In genomic region chr3:187264946-187265345, GRCh38 we compare ENCODE assay signal across 16 cellular contexts. TPM values are rescaled to one million over a fixed set of nuclear protein-coding genes. Genes with fewer than 3 reads are reported as not detected.
DNase-seq lines count a peak whose midpoint lies in the region; ATAC-seq and TF ChIP-seq lines count a peak whose summit lies in the region.
"Had no signal": no experiment of that assay in that cellular context is flagged by ENCODE, and none has a peak within 500 bp of the region (broad histone marks: within the 10 kb centered on the region; RNA-seq: fewer than 3 reads in every experiment).

No MANE protein-coding gene starts in this region.

- no peak for ATAC-seq in right cardiac atrium
- no peak for ATAC-seq in HG02870 (IDR thresholded peaks at IDR 0.05; ENCODE audit: unreplicated experiment)
- ATAC-seq in HG02981 (IDR thresholded peaks at IDR 0.05; ENCODE audit: unreplicated experiment) = no peak

- H3K9me3 ChIP-seq in right cardiac atrium (ENCODE audit: control insufficient read depth, low read length) (peaks cover 2% of the 10 kb centered on the region), right atrium auricular region (peaks cover 8 to 22% of the 10 kb centered on the region in 2 donors)

- H3K27ac ChIP-seq in right cardiac atrium (ENCODE audit: low read length) (peak overlapping the region; percentile 80), right atrium auricular region (peak overlapping the region in 1 of 2 donors; percentile 74)

- H3K4me1 ChIP-seq in right cardiac atrium (ENCODE audit: control insufficient read depth, insufficient read depth, low read length) (peaks cover 2% of the 10 kb centered on the region), right atrium auricular region (peaks cover 0 to 30% of the 10 kb centered on the region in 2 donors)

- H3K27me3 Mint-ChIP-seq in nephron (ENCODE audit: low read depth) = no peaks in the 10 kb centered on the region

- TF ChIP-seq CTCF in right atrium auricular region (IDR thresholded peaks at IDR 0.05) (no peak), nephron (IDR thresholded peaks at IDR 0.05; ENCODE audit: unreplicated experiment in 3 of 3) (no peak)

- intact Hi-C loops in right cardiac atrium (cut with DNase I) = no loop called here

- peaks cover 13% of the 10 kb centered on the region for H3K36me3 Mint-ChIP-seq in nephron (ENCODE audit: low read depth)

- H3K27me3 ChIP-seq in right cardiac atrium (ENCODE audit: control insufficient read depth, insufficient read depth) = no peaks in the 10 kb centered on the region
- no peaks in the 10 kb centered on the region for H3K27me3 ChIP-seq in right atrium auricular region

- H3K4me3 Mint-ChIP-seq in nephron = no peak overlapping the region
- H3K4me3 Mint-ChIP-seq: activated CD4-positive, alpha-beta T cell treated with anti-CD3 and anti-CD28 coated beads, Interleukin-2, amount 10 ng/mL, durations not matched to agents 7 days and 5 days; activated naive CD8-positive, alpha-beta T cell treated with anti-CD3 and anti-CD28 coated beads for 36 hours; activated T-cell treated with anti-CD3 and anti-CD28 coated beads, Interleukin-2, amount 50 U/mL, for 24 hours had no signal

- no peaks in the 10 kb centered on the region for H3K36me3 ChIP-seq in right atrium auricular region

- peaks cover 40% of the 10 kb centered on the region for H3K4me1 Mint-ChIP-seq in nephron
- H3K4me1 Mint-ChIP-seq: activated CD4-positive, alpha-beta T cell treated with anti-CD3 and anti-CD28 coated beads, Interleukin-2, amount 10 ng/mL, durations not matched to agents 7 days and 5 days; activated naive CD8-positive, alpha-beta T cell treated with anti-CD3 and anti-CD28 coated beads for 36 hours had no signal

- DNase-seq in right cardiac atrium = no peak
- no peak for DNase-seq in right atrium auricular region (ENCODE audit: low spot score)
- peak; percentile 19 for DNase-seq in fibroblast of peridontal ligament (ENCODE audit: extremely low read depth)
- no peak for DNase-seq in activated T-cell treated with anti-CD3 and anti-CD28 coated beads, Interleukin-2, amount 50 U/mL, for 48 hours
- no peak for DNase-seq in A172 (ENCODE audit: low spot score)
- DNase-seq: activated CD4-positive, alpha-beta T cell treated with anti-CD3 and anti-CD28 coated beads, Interleukin-2, amount 10 ng/mL, durations not matched to agents 7 days and 5 days; activated naive CD8-positive, alpha-beta T cell treated with anti-CD3 and anti-CD28 coated beads for 36 hours; activated T-cell treated with anti-CD3 and anti-CD28 coated beads, Interleukin-2, amount 50 U/mL, for 24 hours; Karpas-422; NCI-H1436; NCI-H446 treated with DMSO at 0.1 percent for 48 hours; nucleus accumbens had no signal

- H3K4me3 ChIP-seq in right cardiac atrium (ENCODE audit: low read length) (no peak overlapping the region), right atrium auricular region (no peak overlapping the region)

- H3K27ac Mint-ChIP-seq in nephron = peak overlapping the region; percentile 63 to 93 (median 73)
- H3K27ac Mint-ChIP-seq: activated CD4-positive, alpha-beta T cell treated with anti-CD3 and anti-CD28 coated beads, Interleukin-2, amount 10 ng/mL, durations not matched to agents 7 days and 5 days; activated naive CD8-positive, alpha-beta T cell treated with anti-CD3 and anti-CD28 coated beads for 36 hours; activated T-cell treated with anti-CD3 and anti-CD28 coated beads, Interleukin-2, amount 50 U/mL, for 24 hours had no signal

- 84% methylated on average over 2 of the region's 2 CpGs for WGBS in right cardiac atrium

- peaks cover 13% of the 10 kb centered on the region for H3K9me3 Mint-ChIP-seq in nephron

RNA-seq across cellular contexts. Expression of gene MASP1, which starts 26.6 kb away (rescaled TPM):
- total RNA-seq in right cardiac atrium (10 to 100 TPM; 21.0 to 56.3 (median 30.2) TPM), right atrium auricular region (10 to 100 TPM; 26.2 to 27.6 TPM)
- polyA plus RNA-seq in right cardiac atrium = 21.2 TPM
- not detected in 2 replicates for total RNA-seq in A172 (2014; rRNA removed; shearing (Covaris generic))
- total RNA-seq: activated CD4-positive, alpha-beta T cell treated with anti-CD3 and anti-CD28 coated beads, Interleukin-2, amount 10 ng/mL, durations not matched to agents 7 days and 5 days; activated naive CD8-positive, alpha-beta T cell treated with anti-CD3 and anti-CD28 coated beads for 36 hours; epithelial cell of proximal tubule had no signal

Comparison
In these comparisons a context has a peak if more than half of its experiments do, and no peak if none do; other contexts are left out.
1. RNA of gene MASP1, which starts 26.6 kb away (total RNA-seq): 21.0 to 56.3 TPM in right cardiac atrium and 26.2 to 27.6 TPM in right atrium auricular region; not detected in A172; every median in the first group is over 10 times any median in the second.